ENCODE assay signal across 18 cellular contexts in the genomic region with DNA sequence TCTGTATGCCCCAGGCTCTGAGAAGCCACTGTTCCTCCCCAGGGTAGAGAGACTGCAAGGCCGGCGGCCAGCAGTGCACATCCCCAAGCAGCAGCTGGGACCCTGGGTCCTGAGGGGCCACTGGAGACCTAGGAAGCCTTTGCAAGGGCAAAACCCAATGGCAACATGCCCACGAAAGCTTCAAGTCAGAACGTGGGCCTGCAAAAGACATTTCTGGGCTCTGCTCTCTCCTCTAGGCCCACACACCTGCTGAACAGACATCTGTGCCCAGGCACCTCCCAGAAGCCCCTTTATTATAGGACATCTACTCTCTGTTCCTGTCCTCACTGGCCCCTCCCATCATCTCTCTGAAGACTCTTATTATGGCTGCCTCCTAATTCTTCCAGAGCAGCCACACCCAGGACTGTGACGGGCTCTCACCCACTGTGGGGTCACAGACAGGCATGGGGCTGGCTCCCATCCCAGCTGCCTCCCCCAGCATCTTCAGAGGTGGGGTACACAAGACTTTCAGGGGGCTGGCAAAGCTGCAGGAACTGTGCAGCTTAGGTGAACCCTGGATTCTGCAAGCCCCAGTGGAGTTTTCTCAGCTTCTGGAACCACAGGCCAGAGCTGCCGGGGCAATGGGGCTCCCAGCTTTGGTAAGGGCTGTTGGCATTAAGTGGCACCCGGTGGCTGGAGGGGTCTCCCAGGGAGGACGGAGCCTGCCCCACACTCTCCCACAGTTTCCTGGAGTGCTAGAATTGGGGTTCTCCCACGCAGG. TPM values are rescaled to one million over a fixed set of nuclear protein-coding genes. Genes with fewer than 3 reads are reported as not detected.
A peak's percentile ranks its signal among the peaks of the same experiment; 100 is the strongest.
DNase-seq lines count a peak whose midpoint lies in the region; ATAC-seq, FAIRE-seq and TF ChIP-seq lines count a peak whose summit lies in the region.
"Had no signal": no experiment of that assay in that cellular context is flagged by ENCODE, and none has a peak within 500 bp of the region (broad histone marks: within the 10 kb centered on the region; RNA-seq: fewer than 3 reads in every experiment).

No MANE protein-coding gene starts in this region.

- 100% methylated on average over 2 of the region's 9 CpGs for WGBS in right lobe of liver (ENCODE audit: insufficient coverage, low coverage, low lambda C conversion rate, missing lambda C conversion rate)
- WGBS in HepG2 (ENCODE audit: low lambda C conversion rate) = 95% methylated on average over 5 of the region's 9 CpGs

- H3K27me3 ChIP-seq in right lobe of liver (no peaks in the 10 kb centered on the region), HepG2 (ENCODE audit: control insufficient read depth in 1 of 2, insufficient read depth in 2 of 2, low read length in 2 of 2) (no peaks in the 10 kb centered on the region), ascending aorta (no peaks in the 10 kb centered on the region)
- H3K27me3 ChIP-seq: dorsolateral prefrontal cortex, neutrophil had no signal

- no peaks in the 10 kb centered on the region for H3K79me2 ChIP-seq in HepG2 (ENCODE audit: insufficient read depth, low read length)

- H3K4me1 ChIP-seq in right lobe of liver (no peaks in the 10 kb centered on the region), HepG2 (ENCODE audit: insufficient read depth, low read length) (peaks cover 9% of the 10 kb centered on the region), ascending aorta (peaks cover 0 to 11% of the 10 kb centered on the region in 2 donors)

- CTCF ChIA-PET in HepG2 (lab: Yijun Ruan, JAX; ENCODE audit: low intra/inter-chr PET ratio, low total read pairs) = no interaction called here

- H3K4me1 Mint-ChIP-seq in brain (peaks cover 9% of the 10 kb centered on the region), mesothelial cell of epicardium (peaks cover 5% of the 10 kb centered on the region)

- BruUV-seq in HepG2 (replicated peaks; lab: Mats Ljungman, UMichigan) = no TSS peak

- intact Hi-C loops in right lobe of liver (cut with DNase I) = no loop called here
- intact Hi-C loops in HepG2 (cut with micrococcal nuclease; ENCODE audit: unreplicated experiment) = no loop called here
- intact Hi-C loops in ascending aorta (cut with DNase I) = no loop called here

- no peaks in the 10 kb centered on the region for H4K20me1 ChIP-seq in HepG2 (ENCODE audit: insufficient read depth, low read length)

- H2AFZ ChIP-seq in HepG2 (ENCODE audit: low read length) = no peak overlapping the region

- H3K36me3 Mint-ChIP-seq in brain = peaks cover 24% of the 10 kb centered on the region
- H3K36me3 Mint-ChIP-seq in mesothelial cell of epicardium = peaks cover 11% of the 10 kb centered on the region

- in situ Hi-C loops in HepG2 (cut with HindIII; ENCODE audit: extremely low pct_ligation_motif_present, low pct_unique_long_range_greater_than_20kb) = no loop called here

- H3K27ac ChIP-seq in right lobe of liver (no peak overlapping the region), HepG2 (ENCODE audit: extremely low read length, insufficient read depth, low read length) (no peak overlapping the region), ascending aorta (peak overlapping the region in 1 of 2 donors; percentile 24)
- H3K27ac ChIP-seq: neutrophil had no signal

- H3K27ac Mint-ChIP-seq in brain = peak overlapping the region in 3 of 5 experiments; percentile 16 to 66 (median 55)
- H3K27ac Mint-ChIP-seq in mesothelial cell of epicardium = peak overlapping the region; percentile 57

- H3K27me3 Mint-ChIP-seq in brain = peaks cover 3% of the 10 kb centered on the region
- H3K27me3 Mint-ChIP-seq in mesothelial cell of epicardium (ENCODE audit: low read depth) = no peaks in the 10 kb centered on the region

- no peak for FAIRE-seq in HepG2 (lab: Jason Lieb, UNC)
- FAIRE-seq: small intestine had no signal

- POLR2A ChIA-PET in HepG2 (lab: Yijun Ruan, JAX) = interaction anchor here (1.3 to 1.6 kb wide), 3 partner anchors 9 to 13 kb away, joined by 3 to 6 read pairs (median 5); a partner anchor contains a TSS

- TF ChIP-seq CTCF in right lobe of liver (IDR thresholded peaks at IDR 0.05) = no peak
- no peak for TF ChIP-seq CTCF in HepG2 (CRISPR knock-in tag; IDR thresholded peaks at IDR 0.05)
- TF ChIP-seq CTCF in brain (conservative IDR thresholded peaks at IDR 0.05) = no peak
- no peak for TF ChIP-seq CTCF in mesothelial cell of epicardium (IDR thresholded peaks at IDR 0.05; ENCODE audit: unreplicated experiment)
- TF ChIP-seq CTCF in ascending aorta (IDR thresholded peaks at IDR 0.05) = no peak

- ATAC-seq in right lobe of liver (no peak), HepG2 (no peak)

- H3K9me3 Mint-ChIP-seq in brain = no peaks in the 10 kb centered on the region
- H3K9me3 Mint-ChIP-seq in mesothelial cell of epicardium = no peaks in the 10 kb centered on the region

- H3K4me2 ChIP-seq in HepG2 (ENCODE audit: low read depth, low read length) = no peak overlapping the region

- H3K9ac ChIP-seq in HepG2 (ENCODE audit: insufficient read depth, low read depth, low read length) = no peak overlapping the region

- DNase-seq in right lobe of liver = peak in 2 of 3 donors; percentile 11 to 48
- no peak for DNase-seq in HepG2 (ENCODE audit: low spot score)
- DNase-seq in mesothelial cell of epicardium (ENCODE audit: low spot score in 2 of 2, unreplicated experiment in 2 of 2) = no peak
- DNase-seq in NCI-H2227 (lab: John Stamatoyannopoulos, UW; ENCODE audit: unreplicated experiment) = no peak
- no peak for DNase-seq in mucosa of gallbladder (ENCODE audit: low spot score)
- DNase-seq in ascending aorta (ENCODE audit: low spot score in 2 of 2) = no peak
- no peak for DNase-seq in germinal center (ENCODE audit: low spot score)
- DNase-seq: activated T-cell treated with anti-CD3 and anti-CD28 coated beads, Interleukin-2, amount 50 U/mL, for 48 hours; DMS153; KG1; NCI-H1436 treated with DMSO at 0.1 percent for 48 hours; NCI-H524 treated with DMSO at 0.1 percent for 48 hours; stimulated activated naive CD4-positive, alpha-beta T cell treated with Interleukin-2 at 50 U/mL for 16 hours; T-helper 2 cell had no signal

- no peak for TF ChIP-seq RAD21 in HepG2 (CRISPR knock-in tag; IDR thresholded peaks at IDR 0.05)

- H3K4me3 Mint-ChIP-seq in brain (no peak overlapping the region), mesothelial cell of epicardium (no peak overlapping the region)

- H3K9me3 ChIP-seq in right lobe of liver (no peaks in the 10 kb centered on the region), HepG2 (ENCODE audit: low read length) (no peaks in the 10 kb centered on the region), ascending aorta (no peaks in the 10 kb centered on the region)
- H3K9me3 ChIP-seq: neutrophil had no signal

- TF ChIP-seq POLR2A in right lobe of liver (IDR thresholded peaks at IDR 0.05) (no peak), HepG2 (IDR thresholded peaks at IDR 0.05; ENCODE audit: insufficient read depth in 1 of 2, low read depth in 2 of 2, low read length in 2 of 2) (no peak)

- no peak for TF ChIP-seq EP300 in HepG2 (IDR thresholded peaks at IDR 0.05; ENCODE audit: low read depth in 2 of 2, low read length in 2 of 2)
- TF ChIP-seq EP300 in HepG2 (CRISPR knock-in tag; IDR thresholded peaks at IDR 0.05; ENCODE audit: borderline replicate concordance) = no peak

- no peak overlapping the region for H3K4me3 ChIP-seq in right lobe of liver
- H3K4me3 ChIP-seq in HepG2 (replicated peaks in 1 of 3; ENCODE audit: insufficient read depth in 1 of 3, low read depth in 2 of 3, low read length in 3 of 3) = no peak overlapping the region
- no peak overlapping the region for H3K4me3 ChIP-seq in ascending aorta
- H3K4me3 ChIP-seq: dorsolateral prefrontal cortex had no signal

- H3K36me3 ChIP-seq in right lobe of liver (peaks cover 0 to 27% (median 2%) of the 10 kb centered on the region in 4 donors), HepG2 (replicated peaks in 1 of 2; ENCODE audit: control insufficient read depth in 1 of 2, insufficient read depth in 2 of 2, low read length in 2 of 2) (peaks cover 16 to 45% of the 10 kb centered on the region in 2 experiments), ascending aorta (peaks cover 30 to 39% of the 10 kb centered on the region in 2 donors)

RNA-seq across cellular contexts. Expression of a gene that starts 12.6 kb away (rescaled TPM):
- total RNA-seq in right lobe of liver (1 to 10 TPM; 5.2 to 8.3 (median 7.1) TPM), HepG2 (2016; rRNA removed; fragmentation: Illumina TruSeq; extraction: Trizol) (9.7 and 16.1 TPM in 2 replicates), mesothelial cell of epicardium (39.7 to 40.4 TPM (median 40.2 TPM) in 3 replicates), mucosa of gallbladder (33.3 TPM), ascending aorta (73.3 TPM)
- total RNA-seq in HepG2 (2016; cell fraction: cytosol; rRNA removed; fragmentation: Illumina TruSeq; extraction: Trizol; ENCODE audit: low read depth) = 8.8 and 9.6 TPM in 2 replicates
- total RNA-seq in HepG2 (2016; cell fraction: insoluble cytoplasmic fraction; rRNA removed; fragmentation: Illumina TruSeq; extraction: Trizol) = 10.0 and 15.4 TPM in 2 replicates
- total RNA-seq in HepG2 (2016; cell fraction: membrane; rRNA removed; fragmentation: Illumina TruSeq; extraction: Trizol) = 12.1 and 13.4 TPM in 2 replicates
- 16.6 and 19.2 TPM in 2 replicates for total RNA-seq in HepG2 (2016; cell fraction: nucleus; rRNA removed; fragmentation: Illumina TruSeq; extraction: Trizol)
- polyA plus RNA-seq in HepG2 (2011; rRNA removed) (6.3 and 8.8 TPM in 2 replicates), brain (ENCODE audit: insufficient read depth, low read depth, low replicate concordance) (21.0 TPM)
- 4.7 and 6.1 TPM in 2 replicates for polyA plus RNA-seq in HepG2 (2011; cell fraction: cytosol; rRNA removed)
- 33.2 and 33.5 TPM in 2 replicates for polyA plus RNA-seq in HepG2 (2011; cell fraction: nucleus; rRNA removed)
- 7.8 and 13.4 TPM in 2 replicates for polyA plus RNA-seq in HepG2 (2012)
- 1.3 and 1.5 TPM in 2 replicates for polyA plus RNA-seq in HepG2 (2016; cell fraction: cytosol; fragmentation: Illumina TruSeq; extraction: Trizol; ENCODE audit: low read depth)
- 9.6 and 11.4 TPM in 2 replicates for polyA plus RNA-seq in HepG2 (2016; cell fraction: insoluble cytoplasmic fraction; fragmentation: Illumina TruSeq; extraction: Trizol; ENCODE audit: low read depth)
- 2.2 and 2.7 TPM in 2 replicates for polyA plus RNA-seq in HepG2 (2016; cell fraction: membrane; fragmentation: Illumina TruSeq; extraction: Trizol; ENCODE audit: low read depth)
- polyA plus RNA-seq in HepG2 (2016; cell fraction: nucleus; fragmentation: Illumina TruSeq; extraction: Trizol; ENCODE audit: insufficient read depth, low read depth) = 33.8 and 38.7 TPM in 2 replicates
- polyA minus RNA-seq in HepG2 (2011; rRNA and poly(A)+ RNA removed; ENCODE audit: low replicate concordance) = 19.6 and 39.2 TPM in 2 replicates
- polyA minus RNA-seq in HepG2 (2011; cell fraction: cytosol; rRNA and poly(A)+ RNA removed) = 6.6 and 7.0 TPM in 2 replicates
- 17.0 and 20.8 TPM in 2 replicates for polyA minus RNA-seq in HepG2 (2011; cell fraction: nucleus; rRNA and poly(A)+ RNA removed)

RNA-seq across cellular contexts. Expression of a gene that starts 22.7 kb away (rescaled TPM):
- total RNA-seq in right lobe of liver (not detected), HepG2 (2016; rRNA removed; fragmentation: Illumina TruSeq; extraction: Trizol) (0.64 TPM in 1 of 2 replicates, not detected in the other), mesothelial cell of epicardium (28.2 to 30.6 TPM (median 28.8 TPM) in 3 replicates), mucosa of gallbladder (0.23 TPM), ascending aorta (not detected)
- total RNA-seq in HepG2 (2016; cell fraction: cytosol; rRNA removed; fragmentation: Illumina TruSeq; extraction: Trizol; ENCODE audit: low read depth) = not detected in 2 replicates
- 0.10 and 0.45 TPM in 2 replicates for total RNA-seq in HepG2 (2016; cell fraction: insoluble cytoplasmic fraction; rRNA removed; fragmentation: Illumina TruSeq; extraction: Trizol)
- total RNA-seq in HepG2 (2016; cell fraction: membrane; rRNA removed; fragmentation: Illumina TruSeq; extraction: Trizol) = not detected in 2 replicates
- total RNA-seq in HepG2 (2016; cell fraction: nucleus; rRNA removed; fragmentation: Illumina TruSeq; extraction: Trizol) = 0.72 and 0.81 TPM in 2 replicates
- polyA plus RNA-seq in HepG2 (2011; rRNA removed) (0.22 and 0.32 TPM in 2 replicates), brain (ENCODE audit: insufficient read depth, low read depth, low replicate concordance) (0.61 TPM)
- polyA plus RNA-seq in HepG2 (2011; cell fraction: cytosol; rRNA removed) = 0.10 and 0.11 TPM in 2 replicates
- 1.6 and 1.9 TPM in 2 replicates for polyA plus RNA-seq in HepG2 (2011; cell fraction: nucleus; rRNA removed)
- 0.24 and 0.27 TPM in 2 replicates for polyA plus RNA-seq in HepG2 (2012)
- polyA plus RNA-seq in HepG2 (2016; cell fraction: cytosol; fragmentation: Illumina TruSeq; extraction: Trizol; ENCODE audit: low read depth) = not detected in 2 replicates
- 0.14 and 0.22 TPM in 2 replicates for polyA plus RNA-seq in HepG2 (2016; cell fraction: insoluble cytoplasmic fraction; fragmentation: Illumina TruSeq; extraction: Trizol; ENCODE audit: low read depth)
- not detected in 2 replicates for polyA plus RNA-seq in HepG2 (2016; cell fraction: membrane; fragmentation: Illumina TruSeq; extraction: Trizol; ENCODE audit: low read depth)
- polyA plus RNA-seq in HepG2 (2016; cell fraction: nucleus; fragmentation: Illumina TruSeq; extraction: Trizol; ENCODE audit: insufficient read depth, low read depth) = 1.2 and 1.4 TPM in 2 replicates
- 0.58 TPM in 1 of 2 replicates, not detected in the other for polyA minus RNA-seq in HepG2 (2011; rRNA and poly(A)+ RNA removed; ENCODE audit: low replicate concordance)
- not detected in 2 replicates for polyA minus RNA-seq in HepG2 (2011; cell fraction: cytosol; rRNA and poly(A)+ RNA removed)
- polyA minus RNA-seq in HepG2 (2011; cell fraction: nucleus; rRNA and poly(A)+ RNA removed) = 0.64 and 0.75 TPM in 2 replicates

Comparison
In these comparisons a context has a peak if more than half of its experiments do, and no peak if none do; other contexts are left out.
1. DNase-seq: peak in right lobe of liver (2 of 3); none in HepG2 (single experiment), mesothelial cell of epicardium (0 of 2), NCI-H2227 (single experiment), mucosa of gallbladder (single experiment), ascending aorta (0 of 2) and germinal center (single experiment).
2. RNA of a gene that starts 22.7 kb away (total RNA-seq): 28.2 to 30.6 TPM in mesothelial cell of epicardium; 0.10 to 0.81 TPM in HepG2, 0.23 TPM in mucosa of gallbladder (single experiment), not detected in ascending aorta (single experiment) and not detected in right lobe of liver; every median in the first group is over 10 times any median in the second.